27 cellular contexts compared by ENCODE assay signal in the genomic region with DNA sequence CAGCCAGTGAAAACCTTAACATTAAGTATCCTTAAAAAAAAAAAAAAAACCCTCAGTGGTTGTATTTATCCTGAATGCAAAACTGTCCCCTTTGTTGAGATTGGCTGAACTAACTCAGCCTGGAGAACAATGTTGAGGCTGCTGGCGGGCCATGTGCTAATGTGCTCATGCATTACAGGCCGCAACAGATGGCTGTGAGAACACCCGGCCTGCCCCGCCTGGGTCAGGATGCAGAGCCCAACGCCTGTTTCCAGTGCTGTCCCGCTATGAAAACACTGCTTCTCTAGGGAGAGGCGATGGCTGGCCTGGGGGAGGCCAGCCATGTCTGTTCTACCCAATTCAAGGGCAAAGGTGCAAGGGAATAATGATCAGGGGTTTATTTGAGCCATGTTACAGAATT. TPM values are rescaled to one million over a fixed set of nuclear protein-coding genes. Genes with fewer than 3 reads are reported as not detected.
A peak's percentile ranks its signal among the peaks of the same experiment; 100 is the strongest.
DNase-seq lines count a peak whose midpoint lies in the region; ATAC-seq and TF ChIP-seq lines count a peak whose summit lies in the region.
"Had no signal": no experiment of that assay in that cellular context is flagged by ENCODE, and none has a peak within 500 bp of the region (broad histone marks: within the 10 kb centered on the region; RNA-seq: fewer than 3 reads in every experiment).

No MANE protein-coding gene starts in this region.

- H3K27me3 ChIP-seq in neural progenitor cell = peaks cover 96% of the 10 kb centered on the region
- H3K27me3 ChIP-seq in CD4-positive, alpha-beta T cell (ENCODE audit: control insufficient read depth, insufficient read depth, low read length) = peaks cover 16% of the 10 kb centered on the region
- H3K27me3 ChIP-seq: body of pancreas, neutrophil, upper lobe of left lung had no signal

- ATAC-seq in CD4-positive, alpha-beta T cell (ENCODE audit: poor library complexity) = no peak
- ATAC-seq: body of pancreas, foreskin keratinocyte, left colon, T-helper 17 cell had no signal

- peak; percentile 80 for DNase-seq in NCI-H82 (lab: John Stamatoyannopoulos, UW)
- no peak for DNase-seq in NCI-H82 treated with DMSO at 0.1 percent for 48 hours (lab: John Stamatoyannopoulos, UW; ENCODE audit: unreplicated experiment)
- DNase-seq in dermis microvascular lymphatic vessel endothelial cell (ENCODE audit: low read depth in 2 of 2) = peak; percentile 48 to 55
- peak; percentile 52 for DNase-seq in neural progenitor cell (ENCODE audit: low spot score)
- no peak for DNase-seq in glomerular visceral epithelial cell (ENCODE audit: extremely low spot score)
- DNase-seq in CD4-positive, alpha-beta T cell = no peak
- no peak for DNase-seq in NCI-H2196 (lab: John Stamatoyannopoulos, UW; ENCODE audit: unreplicated experiment)
- DNase-seq in dedifferentiated amniotic fluid mesenchymal stem cell (ENCODE audit: extremely low spot score) = no peak
- DNase-seq: 8988T; activated CD4-positive, alpha-beta memory T cell treated with anti-CD3 and anti-CD28 coated beads, Interleukin-2, amount 10 ng/mL, durations not matched to agents 7 days and 5 days; activated naive CD4-positive, alpha-beta T cell treated with anti-CD3 and anti-CD28 coated beads, Interleukin-2, amount 10 ng/mL, durations not matched to agents 7 days and 5 days; activated T-cell treated with anti-CD3 and anti-CD28 coated beads, Interleukin-2, amount 50 U/mL, for 24 hours; body of pancreas; Calu3; foreskin keratinocyte; left colon; NCI-H1105; NCI-H2107; stimulated activated naive CD4-positive, alpha-beta T cell treated with Interleukin-2 at 50 U/mL for 16 hours; T-helper 17 cell; upper lobe of left lung had no signal

- no peak for TF ChIP-seq CTCF in neural progenitor cell (IDR thresholded peaks at IDR 0.05)
- no peak for TF ChIP-seq CTCF in CD4-positive, alpha-beta T cell (IDR thresholded peaks at IDR 0.05)

- intact Hi-C loops in CD4-positive, alpha-beta T cell (cut with DNase I, micrococcal nuclease) = no loop called here

- peaks cover 17% of the 10 kb centered on the region for H3K27me3 Mint-ChIP-seq in neural progenitor cell (ENCODE audit: insufficient read depth, low read depth)
- peaks cover 66% of the 10 kb centered on the region for H3K27me3 Mint-ChIP-seq in CD4-positive, alpha-beta T cell

- peak overlapping the region; percentile 22 for H3K27ac Mint-ChIP-seq in neural progenitor cell
- no peak overlapping the region for H3K27ac Mint-ChIP-seq in CD4-positive, alpha-beta T cell
- H3K27ac Mint-ChIP-seq: activated CD4-positive, alpha-beta memory T cell treated with anti-CD3 and anti-CD28 coated beads, Interleukin-2, amount 10 ng/mL, durations not matched to agents 7 days and 5 days; activated naive CD4-positive, alpha-beta T cell treated with anti-CD3 and anti-CD28 coated beads, Interleukin-2, amount 10 ng/mL, durations not matched to agents 7 days and 5 days; activated T-cell treated with anti-CD3 and anti-CD28 coated beads, Interleukin-2, amount 50 U/mL, for 24 hours; B cell; dendritic cell treated with granulocyte-macrophage colony-stimulating factor and Interleukin-4, amounts not matched to agents 40 ng/mL and 50 ng/mL, for 4 days; T-helper 17 cell had no signal

- H3K4me1 Mint-ChIP-seq in neural progenitor cell = peaks cover 14% of the 10 kb centered on the region
- H3K4me1 Mint-ChIP-seq in CD4-positive, alpha-beta T cell (ENCODE audit: low read depth) = peaks cover 13% of the 10 kb centered on the region
- H3K4me1 Mint-ChIP-seq: B cell had no signal

- no peak overlapping the region for H3K4me3 Mint-ChIP-seq in neural progenitor cell
- H3K4me3 Mint-ChIP-seq in CD4-positive, alpha-beta T cell = no peak overlapping the region
- H3K4me3 Mint-ChIP-seq: activated CD4-positive, alpha-beta memory T cell treated with anti-CD3 and anti-CD28 coated beads, Interleukin-2, amount 10 ng/mL, durations not matched to agents 7 days and 5 days; activated naive CD4-positive, alpha-beta T cell treated with anti-CD3 and anti-CD28 coated beads, Interleukin-2, amount 10 ng/mL, durations not matched to agents 7 days and 5 days; activated T-cell treated with anti-CD3 and anti-CD28 coated beads, Interleukin-2, amount 50 U/mL, for 24 hours; B cell; dendritic cell treated with granulocyte-macrophage colony-stimulating factor and Interleukin-4, amounts not matched to agents 40 ng/mL and 50 ng/mL, for 4 days; T-helper 17 cell had no signal

- no peaks in the 10 kb centered on the region for H3K79me2 ChIP-seq in neural progenitor cell (ENCODE audit: low read depth)

- POLR2A ChIA-PET in CD4-positive, alpha-beta T cell (lab: Charles Lee) = no interaction called here

- H3K9me3 ChIP-seq in neural progenitor cell (ENCODE audit: low read depth) = no peaks in the 10 kb centered on the region
- no peaks in the 10 kb centered on the region for H3K9me3 ChIP-seq in CD4-positive, alpha-beta T cell (ENCODE audit: control insufficient read depth, low read length)
- H3K9me3 ChIP-seq: body of pancreas, neutrophil, right atrium auricular region, SJSA1, upper lobe of left lung had no signal

- no peak overlapping the region for H3K4me2 ChIP-seq in neural progenitor cell

- no peaks in the 10 kb centered on the region for H3F3A ChIP-seq in neural progenitor cell (ENCODE audit: low read depth)

- no peak overlapping the region for H3K9ac ChIP-seq in neural progenitor cell

- H3K36me3 ChIP-seq in neural progenitor cell = no peaks in the 10 kb centered on the region
- H3K36me3 ChIP-seq: neutrophil, right atrium auricular region, SJSA1, upper lobe of left lung had no signal

- H4K20me1 ChIP-seq in neural progenitor cell (ENCODE audit: low read depth) = peaks cover 4% of the 10 kb centered on the region

- CTCF ChIA-PET in CD4-positive, alpha-beta T cell (lab: Charles Lee) = no interaction called here

- no peaks in the 10 kb centered on the region for H3K4me1 ChIP-seq in neural progenitor cell
- H3K4me1 ChIP-seq: body of pancreas, foreskin keratinocyte, right atrium auricular region had no signal

- H3K4me3 ChIP-seq in neural progenitor cell = no peak overlapping the region
- H3K4me3 ChIP-seq: body of pancreas, right atrium auricular region, SJSA1, upper lobe of left lung had no signal

- no peak overlapping the region for H3K27ac ChIP-seq in neural progenitor cell
- no peak overlapping the region for H3K27ac ChIP-seq in CD4-positive, alpha-beta T cell (ENCODE audit: low read depth, low read length)
- H3K27ac ChIP-seq: body of pancreas, epithelial cell of prostate, foreskin keratinocyte, neutrophil, right atrium auricular region, SJSA1, upper lobe of left lung had no signal

- H2AFZ ChIP-seq in neural progenitor cell (replicated peaks) = no peak overlapping the region

- H3K36me3 Mint-ChIP-seq in neural progenitor cell = no peaks in the 10 kb centered on the region
- H3K36me3 Mint-ChIP-seq in CD4-positive, alpha-beta T cell (ENCODE audit: low read depth) = no peaks in the 10 kb centered on the region
- H3K36me3 Mint-ChIP-seq: activated naive CD4-positive, alpha-beta T cell treated with anti-CD3 and anti-CD28 coated beads, Interleukin-2, amount 10 ng/mL, durations not matched to agents 7 days and 5 days had no signal

- H3K9me3 Mint-ChIP-seq in neural progenitor cell = peaks cover 2% of the 10 kb centered on the region
- no peaks in the 10 kb centered on the region for H3K9me3 Mint-ChIP-seq in CD4-positive, alpha-beta T cell
- H3K9me3 Mint-ChIP-seq: activated CD4-positive, alpha-beta memory T cell treated with anti-CD3 and anti-CD28 coated beads, Interleukin-2, amount 10 ng/mL, durations not matched to agents 7 days and 5 days; activated naive CD4-positive, alpha-beta T cell treated with anti-CD3 and anti-CD28 coated beads, Interleukin-2, amount 10 ng/mL, durations not matched to agents 7 days and 5 days; activated T-cell treated with anti-CD3 and anti-CD28 coated beads, Interleukin-2, amount 50 U/mL, for 24 hours; dendritic cell treated with granulocyte-macrophage colony-stimulating factor and Interleukin-4, amounts not matched to agents 40 ng/mL and 50 ng/mL, for 4 days had no signal

RNA-seq across cellular contexts. Expression of gene OLIG2, which starts 13.8 kb away (rescaled TPM):
- total RNA-seq in dermis microvascular lymphatic vessel endothelial cell = not detected in 2 replicates
- 0.15 TPM in 1 of 2 replicates, not detected in the other for total RNA-seq in neural progenitor cell (ENCODE audit: low replicate concordance)
- total RNA-seq in CD4-positive, alpha-beta T cell = not detected
- total RNA-seq: activated CD4-positive, alpha-beta memory T cell treated with anti-CD3 and anti-CD28 coated beads, Interleukin-2, amount 10 ng/mL, durations not matched to agents 7 days and 5 days; B cell; body of pancreas; Calu3; foreskin keratinocyte; left colon; right atrium auricular region; SJSA1; T-helper 17 cell; upper lobe of left lung had no signal

RNA-seq across cellular contexts. Expression of gene OLIG1, which starts 30.4 kb away (rescaled TPM):
- not detected in 2 replicates for total RNA-seq in dermis microvascular lymphatic vessel endothelial cell
- total RNA-seq in neural progenitor cell (ENCODE audit: low replicate concordance) = not detected in 2 replicates
- not detected for total RNA-seq in CD4-positive, alpha-beta T cell
- total RNA-seq: activated CD4-positive, alpha-beta memory T cell treated with anti-CD3 and anti-CD28 coated beads, Interleukin-2, amount 10 ng/mL, durations not matched to agents 7 days and 5 days; B cell; body of pancreas; Calu3; foreskin keratinocyte; left colon; right atrium auricular region; SJSA1 had no signal

Comparison
In these comparisons a context has a peak if more than half of its experiments do, and no peak if none do; other contexts are left out.
1. DNase-seq: peak in NCI-H82 (single experiment), dermis microvascular lymphatic vessel endothelial cell (2 of 2) and neural progenitor cell (single experiment); none in NCI-H82 treated with DMSO at 0.1 percent for 48 hours (single experiment), glomerular visceral epithelial cell (single experiment), CD4-positive, alpha-beta T cell (0 of 10), NCI-H2196 (single experiment) and dedifferentiated amniotic fluid mesenchymal stem cell (single experiment).